ENCODE assay signal across 8 cellular contexts in genomic region chr9:95131023-95131943, GRCh38.
DNase-seq lines count a peak whose midpoint lies in the region; ATAC-seq and TF ChIP-seq lines count a peak whose summit lies in the region.

No MANE protein-coding gene starts in this region.

- H3K4me2 ChIP-seq in Karpas-422 (ENCODE audit: low read depth, low read length, poor library complexity, severe bottlenecking) = no peak overlapping the region

- H3K4me3 ChIP-seq in Karpas-422 (ENCODE audit: low read length) = no peak overlapping the region
- H3K4me3 ChIP-seq in SJCRH30 = no peak overlapping the region
- no peak overlapping the region for H3K4me3 ChIP-seq in cardiac muscle cell

- H3K27me3 ChIP-seq in Karpas-422 (ENCODE audit: low read length) = no peaks in the 10 kb centered on the region
- H3K27me3 ChIP-seq in SJCRH30 = no peaks in the 10 kb centered on the region
- H3K27me3 ChIP-seq in cardiac muscle cell = no peaks in the 10 kb centered on the region

- H3K9me3 ChIP-seq in Karpas-422 (ENCODE audit: low read length) (no peaks in the 10 kb centered on the region), SJCRH30 (replicated peaks) (no peaks in the 10 kb centered on the region), cardiac muscle cell (ENCODE audit: low read depth) (no peaks in the 10 kb centered on the region)

- intact Hi-C loops in posterior cingulate gyrus (cut with DNase I) = loop anchor here (1.0 to 2.0 kb wide), 2 partner anchors 450 to 462 kb away; no protein-coding TSS in a partner anchor

- no peaks in the 10 kb centered on the region for H3K4me1 ChIP-seq in Karpas-422 (ENCODE audit: low read length)
- peaks cover 24% of the 10 kb centered on the region for H3K4me1 ChIP-seq in SJCRH30
- no peaks in the 10 kb centered on the region for H3K4me1 ChIP-seq in cardiac muscle cell (ENCODE audit: low read depth)

- no peak overlapping the region for H3K9ac ChIP-seq in Karpas-422 (ENCODE audit: low read length)

- H3K36me3 ChIP-seq in Karpas-422 (ENCODE audit: insufficient read depth, low read length) (no peaks in the 10 kb centered on the region), SJCRH30 (no peaks in the 10 kb centered on the region), cardiac muscle cell (no peaks in the 10 kb centered on the region)

- ATAC-seq in GM18907 (IDR thresholded peaks at IDR 0.05; ENCODE audit: unreplicated experiment) (no peak), HG02642 (IDR thresholded peaks at IDR 0.05; ENCODE audit: poor library complexity, unreplicated experiment) (no peak)

- H3K9me2 ChIP-seq in Karpas-422 (replicated peaks; ENCODE audit: insufficient read depth, low read length) = no peaks in the 10 kb centered on the region

- no peak overlapping the region for H2AFZ ChIP-seq in Karpas-422 (ENCODE audit: low read length)

- no peaks in the 10 kb centered on the region for H4K20me1 ChIP-seq in Karpas-422 (ENCODE audit: insufficient read depth, low read depth, low read length)

- no peaks in the 10 kb centered on the region for H3K79me2 ChIP-seq in Karpas-422 (ENCODE audit: low read length)

- H3K27ac ChIP-seq in Karpas-422 (ENCODE audit: low read length) (no peak overlapping the region), SJCRH30 (no peak overlapping the region), cardiac muscle cell (no peak overlapping the region)

- TF ChIP-seq CTCF in cardiac muscle cell (IDR thresholded peaks at IDR 0.05; ENCODE audit: low read depth, low read length) = peak; percentile 94

- DNase-seq in DMS53 treated with DMSO at 0.1 percent for 48 hours (lab: John Stamatoyannopoulos, UW; ENCODE audit: unreplicated experiment) (peak; percentile 44), Karpas-422 (peak; percentile 77), SJCRH30 (peak; percentile 81 to 92), cardiac muscle cell (ENCODE audit: low read depth in 1 of 2, low spot score in 1 of 2) (peak; percentile 76 to 82), posterior cingulate gyrus (peak in 9 of 10 donors; percentile 55 to 96 (median 82))
- peak; percentile 38 for DNase-seq in activated naive CD4-positive, alpha-beta T cell treated with anti-CD3 and anti-CD28 coated beads, Interleukin-2, amount 50 U/mL, for 16 hours
